1 cellular context compared by ENCODE assay signal in genomic region chr1:161560960-161561715, GRCh38.
TF ChIP-seq lines count a peak whose summit lies in the region.

No MANE protein-coding gene starts in this region.

TF ChIP-seq in GM12878, 131 proteins besides CTCF, POLR2A, EP300 and RAD21:
- TF ChIP-seq RUNX3 (IDR thresholded peaks at IDR 0.05; ENCODE audit: low read length), result 0 out of 2 replicates have a peak, but pooled peaks have one; percentile 13
- peak in 1 of 2 experiments; percentile 92; a peak in 2 of 4 replicates for TF ChIP-seq ETV6 (conservative IDR thresholded peaks at IDR 0.05 in 1 of 2, IDR thresholded peaks at IDR 0.05 in 1 of 2; ENCODE audit: borderline replicate concordance in 1 of 2, low read depth in 1 of 2)
